In genomic region chr9:108062680-108063079, GRCh38 we compare ENCODE assay signal across 11 cellular contexts.
"Had no signal": no experiment of that assay in that cellular context is flagged by ENCODE, and none has a peak within 500 bp of the region (broad histone marks: within the 10 kb centered on the region; RNA-seq: fewer than 3 reads in every experiment).

No MANE protein-coding gene starts in this region.

- H3K36me3 ChIP-seq: HAP-1 had no signal

- H3K9me3 Mint-ChIP-seq: GM23338, HFFc6 had no signal

- H3K4me1 ChIP-seq: HAP-1 had no signal

- DNase-seq: GM23248, GOT3, H7, H9, HCEC 1CT, HFFc6 had no signal

- H3K9me3 ChIP-seq: HAP-1 had no signal

- H3K9ac ChIP-seq: GM23248 had no signal

- H3K4me3 Mint-ChIP-seq: GM23338, H9, HFFc6 had no signal

- FAIRE-seq: H1, H54 had no signal

- ATAC-seq: GM23338, HCT116 had no signal

- H3K27ac ChIP-seq: GM23248 had no signal

- H3K27ac Mint-ChIP-seq: GM23338, H9, HFFc6 had no signal

- H2AFZ ChIP-seq: GM23248, GM23338 had no signal

- H3K4me2 ChIP-seq: GM23338 had no signal

- H3K4me3 ChIP-seq: GM23248, GM23338, HAP-1 had no signal
